1 cellular context compared by ENCODE assay signal in the genomic region with DNA sequence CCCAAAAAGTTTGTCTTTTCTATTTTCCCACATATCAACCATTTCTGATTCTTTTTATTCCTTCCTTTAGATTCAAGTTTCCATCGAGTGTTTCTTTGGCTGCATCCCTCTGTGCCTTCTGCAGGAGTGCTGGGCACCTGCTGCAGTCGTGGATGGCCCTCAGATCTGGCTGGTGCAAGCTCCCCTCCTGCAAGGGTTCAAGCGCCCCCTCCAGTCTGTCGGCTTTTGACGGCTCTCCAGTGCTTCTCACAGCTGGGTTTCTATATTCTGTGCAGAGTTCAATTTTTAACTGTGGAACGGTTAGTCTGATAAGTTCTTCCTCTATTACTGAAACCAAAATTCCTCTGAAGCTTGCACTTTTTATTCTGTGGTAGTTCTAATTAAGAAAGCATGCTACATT.
TF ChIP-seq lines count a peak whose summit lies in the region.

No MANE protein-coding gene starts in this region.

TF ChIP-seq in HCT116, 20 proteins besides CTCF, POLR2A, EP300 and RAD21 (continued from another document):
- TF ChIP-seq, protein P1, sequence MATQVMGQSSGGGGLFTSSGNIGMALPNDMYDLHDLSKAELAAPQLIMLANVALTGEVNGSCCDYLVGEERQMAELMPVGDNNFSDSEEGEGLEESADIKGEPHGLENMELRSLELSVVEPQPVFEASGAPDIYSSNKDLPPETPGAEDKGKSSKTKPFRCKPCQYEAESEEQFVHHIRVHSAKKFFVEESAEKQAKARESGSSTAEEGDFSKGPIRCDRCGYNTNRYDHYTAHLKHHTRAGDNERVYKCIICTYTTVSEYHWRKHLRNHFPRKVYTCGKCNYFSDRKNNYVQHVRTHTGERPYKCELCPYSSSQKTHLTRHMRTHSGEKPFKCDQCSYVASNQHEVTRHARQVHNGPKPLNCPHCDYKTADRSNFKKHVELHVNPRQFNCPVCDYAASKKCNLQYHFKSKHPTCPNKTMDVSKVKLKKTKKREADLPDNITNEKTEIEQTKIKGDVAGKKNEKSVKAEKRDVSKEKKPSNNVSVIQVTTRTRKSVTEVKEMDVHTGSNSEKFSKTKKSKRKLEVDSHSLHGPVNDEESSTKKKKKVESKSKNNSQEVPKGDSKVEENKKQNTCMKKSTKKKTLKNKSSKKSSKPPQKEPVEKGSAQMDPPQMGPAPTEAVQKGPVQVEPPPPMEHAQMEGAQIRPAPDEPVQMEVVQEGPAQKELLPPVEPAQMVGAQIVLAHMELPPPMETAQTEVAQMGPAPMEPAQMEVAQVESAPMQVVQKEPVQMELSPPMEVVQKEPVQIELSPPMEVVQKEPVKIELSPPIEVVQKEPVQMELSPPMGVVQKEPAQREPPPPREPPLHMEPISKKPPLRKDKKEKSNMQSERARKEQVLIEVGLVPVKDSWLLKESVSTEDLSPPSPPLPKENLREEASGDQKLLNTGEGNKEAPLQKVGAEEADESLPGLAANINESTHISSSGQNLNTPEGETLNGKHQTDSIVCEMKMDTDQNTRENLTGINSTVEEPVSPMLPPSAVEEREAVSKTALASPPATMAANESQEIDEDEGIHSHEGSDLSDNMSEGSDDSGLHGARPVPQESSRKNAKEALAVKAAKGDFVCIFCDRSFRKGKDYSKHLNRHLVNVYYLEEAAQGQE (IDR thresholded peaks at IDR 0.05; ENCODE audit: low read depth), result no peak
- TF ChIP-seq FOSL1 (IDR thresholded peaks at IDR 0.05; ENCODE audit: low read depth), result no peak
- TF ChIP-seq POLR2AphosphoS5 (IDR thresholded peaks at IDR 0.05; ENCODE audit: low read depth, low read length), result no peak
- TF ChIP-seq YY1 (IDR thresholded peaks at IDR 0.05; ENCODE audit: extremely low read depth, insufficient replicate concordance, low read depth, low read length), result no peak
- no peak for TF ChIP-seq EZH2 (IDR thresholded peaks at IDR 0.05)
- TF ChIP-seq EZH2phosphoT487 (IDR thresholded peaks at IDR 0.05; ENCODE audit: borderline replicate concordance), result no peak
- TF ChIP-seq ZFX (IDR thresholded peaks at IDR 0.05), result no peak
